16 cellular contexts compared by ENCODE assay signal in the genomic region with DNA sequence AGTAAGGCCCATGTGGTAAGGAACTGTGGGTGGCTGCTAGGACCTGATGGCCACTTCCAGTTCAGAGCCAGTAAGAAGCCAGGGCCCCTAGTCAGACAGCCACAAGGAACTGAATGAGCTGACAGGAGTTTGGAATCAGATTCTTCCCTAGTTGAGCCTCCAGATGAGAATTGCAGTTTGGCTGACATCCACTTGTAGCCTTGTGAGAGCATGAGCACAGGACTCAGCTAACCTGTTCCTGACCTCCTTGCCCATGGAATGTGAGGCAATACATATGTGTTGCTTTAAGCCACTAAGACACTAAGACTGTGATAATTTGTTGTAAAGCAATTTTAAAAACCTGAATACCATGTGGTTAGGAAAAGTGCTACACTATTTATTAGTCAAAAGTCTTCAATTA. TPM values are rescaled to one million over a fixed set of nuclear protein-coding genes. Genes with fewer than 3 reads are reported as not detected.
DNase-seq lines count a peak whose midpoint lies in the region; ATAC-seq, FAIRE-seq and TF ChIP-seq lines count a peak whose summit lies in the region.
"Had no signal": no experiment of that assay in that cellular context is flagged by ENCODE, and none has a peak within 500 bp of the region (broad histone marks: within the 10 kb centered on the region; RNA-seq: fewer than 3 reads in every experiment).

No MANE protein-coding gene starts in this region.

- no peak for TF ChIP-seq RAD21 in A549 (conservative IDR thresholded peaks at IDR 0.05 in 1 of 2, IDR thresholded peaks at IDR 0.05 in 1 of 2)

- no peaks in the 10 kb centered on the region for H4K20me1 ChIP-seq in hepatocyte (ENCODE audit: insufficient read depth, poor library complexity, severe bottlenecking)

- TF ChIP-seq CTCF in A549 (IDR thresholded peaks at IDR 0.05) (no peak), VCaP (conservative IDR thresholded peaks at IDR 0.05) (no peak), hepatocyte (IDR thresholded peaks at IDR 0.05; ENCODE audit: poor library complexity) (no peak)

- no peak for TF ChIP-seq POLR2A in A549 (IDR thresholded peaks at IDR 0.05; ENCODE audit: low read length)
- TF ChIP-seq POLR2A in GM12891 (IDR thresholded peaks at IDR 0.05; ENCODE audit: low read depth, low read length): no peak

- TF ChIP-seq EP300 in A549 (IDR thresholded peaks at IDR 0.05): no peak

- H3K27me3 ChIP-seq in hepatocyte: no peaks in the 10 kb centered on the region
- H3K27me3 ChIP-seq: heart left ventricle had no signal

- no peaks in the 10 kb centered on the region for H3K36me3 ChIP-seq in hepatocyte (replicated peaks; ENCODE audit: insufficient read depth, low read depth)
- H3K36me3 ChIP-seq: heart left ventricle had no signal

- FAIRE-seq in A549 (lab: Jason Lieb, UNC): no peak
- no peak for FAIRE-seq in GM12891 (lab: Jason Lieb, UNC)
- FAIRE-seq: HTR-8/SVneo had no signal

- peaks cover 3% of the 10 kb centered on the region; the same call in 1 of the 3 replicates for H3K4me1 ChIP-seq in A549
- no peaks in the 10 kb centered on the region for H3K4me1 ChIP-seq in hepatocyte (ENCODE audit: insufficient read depth)

- peaks cover 34% of the 10 kb centered on the region for H3K79me2 ChIP-seq in hepatocyte

- no peaks in the 10 kb centered on the region for H3K9me3 ChIP-seq in A549
- H3K9me3 ChIP-seq in hepatocyte (ENCODE audit: low read depth): no peaks in the 10 kb centered on the region

- H2AFZ ChIP-seq in hepatocyte: peak overlapping the region; percentile 92

- H3K4me3 ChIP-seq in A549 (no peak overlapping the region), hepatocyte (no peak overlapping the region)

- no peak overlapping the region for H3K27ac ChIP-seq in A549
- peak overlapping the region; percentile 77 for H3K27ac ChIP-seq in VCaP
- H3K27ac ChIP-seq in hepatocyte: peak overlapping the region; percentile 36

- H3K9me2 ChIP-seq in hepatocyte (replicated peaks; ENCODE audit: insufficient read depth): no peaks in the 10 kb centered on the region

- peak overlapping the region; percentile 73; the same call in 2 of the 3 replicates for H3K4me2 ChIP-seq in A549
- H3K4me2 ChIP-seq in hepatocyte: peak overlapping the region; percentile 74

- CTCF ChIA-PET in A549 (lab: Yijun Ruan, JAX): interaction anchor here (0.9 to 1.8 kb wide), 3 partner anchors 8 to 33 kb away, joined by 3 to 4 read pairs (median 3); no protein-coding TSS in a partner anchor

- ATAC-seq in A549: no peak
- ATAC-seq in HG02852 (IDR thresholded peaks at IDR 0.05; ENCODE audit: unreplicated experiment): no peak

- DNase-seq in A549 (ENCODE audit: low read depth in 1 of 2, low spot score in 1 of 2) (no peak), EH (ENCODE audit: low read depth) (peak; percentile 8), hepatocyte (ENCODE audit: low spot score) (no peak), inferior parietal cortex (ENCODE audit: extremely low spot score) (no peak), OCI-M2 (lab: John Stamatoyannopoulos, UW; ENCODE audit: unreplicated experiment) (no peak), GM12891 (ENCODE audit: insufficient read length, low spot score) (no peak)
- DNase-seq: aorta; endodermal cell; H7; heart left ventricle; NCI-H1694 treated with DMSO at 0.1 percent for 48 hours; nucleus accumbens; stimulated activated naive B cell treated with anti-CD40 and anti-IgM and Interleukin-4, amounts not matched to agents 10 μg/mL and 1 μg/mL and 100 μg/mL, for 72 hours had no signal

- POLR2A ChIA-PET in A549 (lab: Yijun Ruan, JAX): no interaction called here

TF ChIP-seq in A549, 52 proteins besides CTCF, POLR2A, EP300 and RAD21:
- TF ChIP-seq CBX2 (IDR thresholded peaks at IDR 0.05; ENCODE audit: borderline replicate concordance, low read depth) (no peak), RARB (CRISPR knock-in tag; IDR thresholded peaks at IDR 0.05) (no peak), ZFP36 (IDR thresholded peaks at IDR 0.05; ENCODE audit: borderline replicate concordance, partially characterized antibody) (no peak)

TF ChIP-seq in GM12891, 5 proteins besides CTCF, POLR2A, EP300 and RAD21:
- TF ChIP-seq POU2F2 (IDR thresholded peaks at IDR 0.05; ENCODE audit: low read depth, low read length): no peak
- TF ChIP-seq POLR2AphosphoS5 (IDR thresholded peaks at IDR 0.05; ENCODE audit: low read depth, low read length): no peak
- TF ChIP-seq PAX5 (IDR thresholded peaks at IDR 0.05; ENCODE audit: insufficient read depth, low read length, severe bottlenecking): no peak
- TF ChIP-seq SPI1 (IDR thresholded peaks at IDR 0.05; ENCODE audit: low read depth, low read length): no peak
- TF ChIP-seq TAF1 (IDR thresholded peaks at IDR 0.05; ENCODE audit: low read depth, low read length): no peak

RNA-seq across cellular contexts. Expression of a gene that starts 1.1 kb away (rescaled TPM):
- polyA plus RNA-seq in A549 (2011; rRNA removed) (7.0 and 11.2 TPM in 2 replicates), A549 (2017; fragmentation: RNase III; extraction: RNeasy Plus Mini Kit Qiagen cat#74134 plus additional on column Dnase treatment) (4.2 to 5.5 TPM (median 4.4 TPM) in 3 replicates), hepatocyte (5.9 and 9.0 TPM in 2 replicates)
- polyA plus RNA-seq in A549 (2012; cell fraction: cytosol; rRNA removed): 3.8 TPM in 2 replicates
- 3.1 and 5.0 TPM in 2 replicates for polyA plus RNA-seq in A549 (2012; cell fraction: nucleus; rRNA removed)
- 30.6 and 32.8 TPM in 2 replicates for polyA minus RNA-seq in A549 (2011; rRNA and poly(A)+ RNA removed)
- 14.0 and 19.0 TPM in 2 replicates for total RNA-seq in hepatocyte
- polyA plus RNA-seq in GM12891 (2012; ENCODE audit: low read depth, missing spikeins): 5.0 TPM

RNA-seq across cellular contexts. Expression of a gene that starts 11.7 kb away (rescaled TPM):
- 65.6 and 104 TPM in 2 replicates for polyA plus RNA-seq in A549 (2011; rRNA removed)
- polyA plus RNA-seq in A549 (2012; cell fraction: cytosol; rRNA removed): 33.0 and 33.3 TPM in 2 replicates
- polyA plus RNA-seq in A549 (2012; cell fraction: nucleus; rRNA removed): 14.2 and 15.3 TPM in 2 replicates
- polyA plus RNA-seq in A549 (2017; fragmentation: RNase III; extraction: RNeasy Plus Mini Kit Qiagen cat#74134 plus additional on column Dnase treatment): 58.7 to 63.9 TPM (median 59.5 TPM) in 3 replicates
- 12.8 and 15.9 TPM in 2 replicates for polyA minus RNA-seq in A549 (2011; rRNA and poly(A)+ RNA removed)
- 74.7 and 77.0 TPM in 2 replicates for total RNA-seq in hepatocyte
- 60.8 and 70.0 TPM in 2 replicates for polyA plus RNA-seq in hepatocyte
- 65.1 TPM for polyA plus RNA-seq in GM12891 (2012; ENCODE audit: low read depth, missing spikeins)

Comparison
In these comparisons a context has a peak if more than half of its experiments do, and no peak if none do; other contexts are left out.
1. H3K27ac ChIP-seq: peak in VCaP (single experiment) and hepatocyte (single experiment); none in A549 (0 of 2).